ENCODE assay signal across 29 cellular contexts in genomic region chr7:15174470-15174869, GRCh38.
"Had no signal": no experiment of that assay in that cellular context is flagged by ENCODE, and none has a peak within 500 bp of the region (broad histone marks: within the 10 kb centered on the region; RNA-seq: fewer than 3 reads in every experiment).

No MANE protein-coding gene starts in this region.

- H3K27ac ChIP-seq: PC-9, VCaP had no signal

- H3K4me1 Mint-ChIP-seq: activated B cell treated with CpG ODN at 0.5 μM for 24 hours; activated naive CD8-positive, alpha-beta T cell treated with anti-CD3 and anti-CD28 coated beads for 36 hours; brain had no signal

- H2AFZ ChIP-seq: PC-9 had no signal

- H3K4me3 ChIP-seq: PC-9 had no signal

- DNase-seq: activated B cell treated with CpG ODN at 0.5 μM for 24 hours; activated CD4-positive, alpha-beta memory T cell treated with anti-CD3 and anti-CD28 coated beads for 36 hours; activated CD4-positive, alpha-beta T cell treated with anti-CD3 and anti-CD28 coated beads for 4 hours; activated CD4-positive, alpha-beta T cell treated with anti-CD3 and anti-CD28 coated beads, Interleukin-2, amount 50 U/mL, for 1 hour; activated CD4-positive, CD25-positive, alpha-beta regulatory T cell treated with anti-CD3 and anti-CD28 coated beads, Interleukin-2, amount 50 U/mL, for 72 hours; activated CD8-positive, alpha-beta memory T cell treated with anti-CD3 and anti-CD28 coated beads, Interleukin-2, amount 50 U/mL, for 4 hours; activated effector memory CD4-positive, alpha-beta T cell treated with Interleukin-2 at 50 U/mL for 16 hours; activated naive CD4-positive, alpha-beta T cell treated with anti-CD3 and anti-CD28 coated beads, Interleukin-2, amount 50 U/mL, for 16 hours; activated naive CD8-positive, alpha-beta T cell treated with anti-CD3 and anti-CD28 coated beads for 36 hours; activated T-cell treated with anti-CD3 and anti-CD28 coated beads, Interleukin-2, amount 50 U/mL, for 48 hours; caudate nucleus; cerebellar nuclear complex; Kasumi-1; KG1; NCI-H1105; NCI-H1417 treated with DMSO at 0.1 percent for 48 hours; NCI-H1694 treated with DMSO at 0.1 percent for 48 hours; NCI-H2029; NCI-H345; NCI-H510A; NCI-H526; NCI-H82; NK-92 treated with Interleukin-12 subunit alpha and Interleukin-12 subunit beta, amount 100 ng/mL, for 24 hours; PC-9; Right ventricle myocardium superior; T-helper 2 cell; T-helper 9 cell had no signal

- H3K27me3 Mint-ChIP-seq: activated B cell treated with CpG ODN at 0.5 μM for 24 hours; activated CD4-positive, alpha-beta memory T cell treated with anti-CD3 and anti-CD28 coated beads for 36 hours; activated naive CD8-positive, alpha-beta T cell treated with anti-CD3 and anti-CD28 coated beads for 36 hours; brain had no signal

- H3K27ac Mint-ChIP-seq: activated B cell treated with CpG ODN at 0.5 μM for 24 hours; activated CD4-positive, alpha-beta memory T cell treated with anti-CD3 and anti-CD28 coated beads for 36 hours; activated naive CD8-positive, alpha-beta T cell treated with anti-CD3 and anti-CD28 coated beads for 36 hours; brain had no signal

- H3K4me2 ChIP-seq: PC-9 had no signal

- H3K4me3 Mint-ChIP-seq: activated B cell treated with CpG ODN at 0.5 μM for 24 hours; activated CD4-positive, alpha-beta memory T cell treated with anti-CD3 and anti-CD28 coated beads for 36 hours; activated naive CD8-positive, alpha-beta T cell treated with anti-CD3 and anti-CD28 coated beads for 36 hours had no signal

- H3K36me3 Mint-ChIP-seq: activated CD4-positive, alpha-beta memory T cell treated with anti-CD3 and anti-CD28 coated beads for 36 hours; activated naive CD8-positive, alpha-beta T cell treated with anti-CD3 and anti-CD28 coated beads for 36 hours; brain had no signal

- H3K9me3 Mint-ChIP-seq: activated CD4-positive, alpha-beta memory T cell treated with anti-CD3 and anti-CD28 coated beads for 36 hours had no signal
